Comparison of ENCODE assay signal across 10 cellular contexts in the genomic region with DNA sequence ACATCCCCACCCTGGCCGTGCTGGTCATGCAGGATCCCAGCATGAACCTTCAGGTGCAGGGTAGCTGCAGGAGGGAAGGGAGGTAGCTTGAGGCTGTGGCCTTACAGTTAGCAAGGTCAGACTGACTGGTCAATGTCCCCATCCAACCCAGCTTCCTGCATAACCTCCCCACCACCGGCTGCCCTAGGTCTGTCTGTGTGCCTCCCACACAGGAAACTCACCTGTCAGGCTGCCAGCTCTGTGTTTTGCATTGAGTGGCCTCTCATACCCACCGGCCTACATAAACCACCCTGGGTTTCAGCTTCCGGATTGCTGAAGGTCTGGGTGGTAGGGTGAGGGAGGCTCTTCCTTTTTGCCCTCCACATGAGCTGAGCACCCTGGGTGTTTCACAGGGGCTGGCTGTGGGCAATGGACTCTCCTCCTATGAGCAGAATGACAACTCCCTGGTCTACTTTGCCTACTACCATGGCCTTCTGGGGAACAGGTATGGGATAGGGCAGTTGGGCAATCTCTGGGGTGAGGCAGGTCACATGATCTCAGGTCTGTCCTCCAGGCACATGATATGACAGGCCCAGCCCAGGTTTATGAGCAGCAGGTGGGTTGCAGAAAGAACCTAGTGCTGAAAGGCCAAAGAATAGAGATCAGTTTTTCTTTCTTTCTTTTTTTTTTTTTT. TPM values are rescaled to one million over a fixed set of nuclear protein-coding genes. Genes with fewer than 3 reads are reported as not detected.
DNase-seq lines count a peak whose midpoint lies in the region; ATAC-seq and TF ChIP-seq lines count a peak whose summit lies in the region.
"Had no signal": no experiment of that assay in that cellular context is flagged by ENCODE, and none has a peak within 500 bp of the region (broad histone marks: within the 10 kb centered on the region; RNA-seq: fewer than 3 reads in every experiment).

No MANE protein-coding gene starts in this region.

- POLR2A ChIA-PET in SK-N-SH (lab: Yijun Ruan, JAX) (interaction anchor here (1.5 kb wide), 1 partner anchor 78 kb away, joined by 3 read pairs; no protein-coding TSS in a partner anchor), T-cell (lab: Charles Lee) (no interaction called here)

- peaks cover 22 to 40% (median 40%) of the 10 kb centered on the region in 3 donors for H3K4me1 Mint-ChIP-seq in T-cell
- peaks cover 18 to 34% of the 10 kb centered on the region in 2 donors for H3K4me1 Mint-ChIP-seq in effector memory CD8-positive, alpha-beta T cell (ENCODE audit: low read depth in 2 of 2)
- peaks cover 18% of the 10 kb centered on the region for H3K4me1 Mint-ChIP-seq in osteocyte (ENCODE audit: unreplicated experiment)

- no peaks in the 10 kb centered on the region for H3K9me2 ChIP-seq in SK-N-SH

- H3K36me3 ChIP-seq in SK-N-SH (replicated peaks in 1 of 2; ENCODE audit: control insufficient read depth in 1 of 2, insufficient read depth in 2 of 2, low read length in 1 of 2) = peaks cover 15 to 33% of the 10 kb centered on the region in 2 experiments

- no peak for TF ChIP-seq RAD21 in SK-N-SH (IDR thresholded peaks at IDR 0.05; ENCODE audit: low read length)

- no peak overlapping the region for H3K27ac ChIP-seq in SK-N-SH (ENCODE audit: low read depth in 2 of 2, low read length in 1 of 2)

- H4K20me1 ChIP-seq in SK-N-SH (ENCODE audit: insufficient read depth) = no peaks in the 10 kb centered on the region

- ATAC-seq in SK-N-SH treated with all-trans-retinoic acid at 6 μM for 48 hours (no peak), T-cell (replicated peaks in 1 of 4) (peak in 2 of 4 experiments; percentile 10 to 17)
- peak; percentile 61 for ATAC-seq in effector memory CD8-positive, alpha-beta T cell (replicated peaks)

- no peaks in the 10 kb centered on the region for H3K9me3 ChIP-seq in SK-N-SH

- CTCF ChIA-PET in SK-N-SH (lab: Yijun Ruan, JAX) (interaction anchor here (0.8 to 4.5 kb wide), 7 partner anchors 8 to 77 kb away, joined by 3 to 41 read pairs (median 6); a partner anchor contains a TSS), T-cell (lab: Charles Lee) (interaction anchor here (0.7 to 1.8 kb wide), 5 partner anchors 68 to 1739 kb away, joined by 3 to 6 read pairs (median 3); no protein-coding TSS in a partner anchor)

- H3K4me3 Mint-ChIP-seq in T-cell (peak overlapping the region; percentile 91 to 92 (median 92)), osteocyte (ENCODE audit: unreplicated experiment) (peak overlapping the region; percentile 88)
- peak overlapping the region; percentile 92 to 94 for H3K4me3 Mint-ChIP-seq in effector memory CD8-positive, alpha-beta T cell

- no peak for TF ChIP-seq CTCF in SK-N-SH (IDR thresholded peaks at IDR 0.05)
- no peak for TF ChIP-seq CTCF in osteocyte (IDR thresholded peaks at IDR 0.05)

- H3K79me2 ChIP-seq in SK-N-SH (ENCODE audit: insufficient read depth) = peaks cover 14% of the 10 kb centered on the region

- 73% methylated on average over 4 of the region's 4 CpGs for WGBS in SK-N-SH (ENCODE audit: low lambda C conversion rate)

- H3K4me1 ChIP-seq in SK-N-SH (ENCODE audit: control insufficient read depth in 1 of 2, insufficient read depth in 2 of 2, low read depth in 1 of 2, low read length in 1 of 2) = peaks cover 0 to 9% of the 10 kb centered on the region in 2 experiments; a peak in 2 of 4 replicates

- no peak for DNase-seq in SK-N-SH
- peak in 1 of 34 experiments; percentile 44 for DNase-seq in T-cell
- DNase-seq in effector memory CD8-positive, alpha-beta T cell = peak in 2 of 3 experiments; percentile 37 to 41
- DNase-seq in osteocyte (ENCODE audit: extremely low spot score, unreplicated experiment) = no peak
- no peak for DNase-seq in NCI-H1930 (lab: John Stamatoyannopoulos, UW)
- no peak for DNase-seq in NCI-H2107 (lab: John Stamatoyannopoulos, UW)
- DNase-seq in DMS 273 (lab: John Stamatoyannopoulos, UW; ENCODE audit: unreplicated experiment) = no peak
- DNase-seq: activated CD8-positive, alpha-beta memory T cell treated with anti-CD3 and anti-CD28 coated beads for 24 hours; NCI-H1417 had no signal

- H3K4me2 ChIP-seq in SK-N-SH = peak overlapping the region; percentile 94; the same call in 1 of the 2 replicates

- no peak overlapping the region for H2AFZ ChIP-seq in SK-N-SH (ENCODE audit: low read depth)

- no peak overlapping the region for H3K4me3 ChIP-seq in SK-N-SH (ENCODE audit: low read depth in 2 of 2, low read length in 1 of 2)

- H3K36me3 Mint-ChIP-seq in T-cell (peaks cover 14% of the 10 kb centered on the region), osteocyte (ENCODE audit: unreplicated experiment) (peaks cover 21% of the 10 kb centered on the region)
- peaks cover 31% of the 10 kb centered on the region for H3K36me3 Mint-ChIP-seq in effector memory CD8-positive, alpha-beta T cell (ENCODE audit: insufficient read depth)

- no peaks in the 10 kb centered on the region for H3K27me3 ChIP-seq in SK-N-SH (ENCODE audit: insufficient read depth)

- H3K9me3 Mint-ChIP-seq in T-cell (no peaks in the 10 kb centered on the region), osteocyte (ENCODE audit: unreplicated experiment) (no peaks in the 10 kb centered on the region)
- no peaks in the 10 kb centered on the region for H3K9me3 Mint-ChIP-seq in effector memory CD8-positive, alpha-beta T cell

- peaks cover 10% of the 10 kb centered on the region for H3F3A ChIP-seq in SK-N-SH (replicated peaks; ENCODE audit: insufficient read depth)

- H3K27me3 Mint-ChIP-seq in T-cell (no peaks in the 10 kb centered on the region), osteocyte (ENCODE audit: unreplicated experiment) (no peaks in the 10 kb centered on the region)
- H3K27me3 Mint-ChIP-seq in effector memory CD8-positive, alpha-beta T cell = no peaks in the 10 kb centered on the region

- H3K27ac Mint-ChIP-seq in T-cell (peak overlapping the region; percentile 80 to 85), osteocyte (ENCODE audit: unreplicated experiment) (no peak overlapping the region)
- peak overlapping the region; percentile 9 to 92 for H3K27ac Mint-ChIP-seq in effector memory CD8-positive, alpha-beta T cell

- H3K9ac ChIP-seq in SK-N-SH = no peak overlapping the region

- no peak for TF ChIP-seq EP300 in SK-N-SH (IDR thresholded peaks at IDR 0.05; ENCODE audit: borderline replicate concordance in 1 of 2, low read depth in 1 of 2, low read length in 1 of 2)

TF ChIP-seq in SK-N-SH, 30 proteins besides CTCF, POLR2A, EP300 and RAD21 (continues in another document):
- TF ChIP-seq EZH2phosphoT487 (IDR thresholded peaks at IDR 0.05; ENCODE audit: borderline replicate concordance, low read depth) (no peak), RXRA (IDR thresholded peaks at IDR 0.05; ENCODE audit: borderline replicate concordance, low read depth) (no peak), MXI1 (IDR thresholded peaks at IDR 0.05; ENCODE audit: low read depth, low read length) (no peak)

TF ChIP-seq in SK-N-SH treated with all-trans-retinoic acid at 6 μM for 48 hours, 23 proteins besides CTCF, POLR2A, EP300 and RAD21:
- TF ChIP-seq ZC3H10 (CRISPR knock-in tag; IDR thresholded peaks at IDR 0.05) (no peak), BACH2 (CRISPR knock-in tag; IDR thresholded peaks at IDR 0.05; ENCODE audit: borderline replicate concordance) (no peak), ZNF70 (CRISPR knock-in tag; IDR thresholded peaks at IDR 0.05) (no peak)

RNA-seq across cellular contexts. Expression of a gene that starts 1.8 kb away (rescaled TPM):
- 338 and 363 TPM in 2 replicates for polyA plus RNA-seq in SK-N-SH (2012; rRNA removed)
- 162 and 242 TPM in 2 replicates for polyA plus RNA-seq in SK-N-SH (2012; cell fraction: cytosol; rRNA removed)
- polyA plus RNA-seq in SK-N-SH (2012; cell fraction: nucleus; rRNA removed) = 656 and 683 TPM in 2 replicates
- total RNA-seq in T-cell (100 to 1,000 TPM in 1 of 5 donors, 10 to 100 TPM in 4; 55.5 to 101 (median 85.1) TPM), osteocyte (310 and 318 TPM in 2 replicates)

RNA-seq across cellular contexts. Expression of a gene that starts 2.0 kb away (rescaled TPM):
- polyA plus RNA-seq in SK-N-SH (2012; rRNA removed) = 3.5 and 4.7 TPM in 2 replicates
- 1.3 and 1.9 TPM in 2 replicates for polyA plus RNA-seq in SK-N-SH (2012; cell fraction: cytosol; rRNA removed)
- polyA plus RNA-seq in SK-N-SH (2012; cell fraction: nucleus; rRNA removed) = 21.3 and 22.3 TPM in 2 replicates
- 1 to 10 TPM; 3.1 to 6.9 (median 6.1) TPM for total RNA-seq in T-cell
- 7.3 and 7.4 TPM in 2 replicates for total RNA-seq in osteocyte

RNA-seq across cellular contexts. Expression of a gene that starts 5.5 kb away (rescaled TPM):
- 1.3 and 2.9 TPM in 2 replicates for polyA plus RNA-seq in SK-N-SH (2012; rRNA removed)
- polyA plus RNA-seq in SK-N-SH (2012; cell fraction: cytosol; rRNA removed) = 0.28 and 0.32 TPM in 2 replicates
- polyA plus RNA-seq in SK-N-SH (2012; cell fraction: nucleus; rRNA removed) = 13.5 and 18.1 TPM in 2 replicates
- total RNA-seq in T-cell = 1 to 10 TPM in 4 of 5 donors, under 1 TPM in 1; 0.68 to 4.6 (median 3.6) TPM
- 2.9 TPM in 2 replicates for total RNA-seq in osteocyte

RNA-seq across cellular contexts. Expression of a gene that starts 11.9 kb away (rescaled TPM):
- 1.8 and 2.8 TPM in 2 replicates for polyA plus RNA-seq in SK-N-SH (2012; rRNA removed)
- 1.1 and 1.3 TPM in 2 replicates for polyA plus RNA-seq in SK-N-SH (2012; cell fraction: cytosol; rRNA removed)
- 2.3 and 2.6 TPM in 2 replicates for polyA plus RNA-seq in SK-N-SH (2012; cell fraction: nucleus; rRNA removed)
- total RNA-seq in T-cell = 10 to 100 TPM in 3 of 5 donors, 1 to 10 TPM in 2; 8.3 to 17.2 (median 14.6) TPM
- 12.6 and 13.3 TPM in 2 replicates for total RNA-seq in osteocyte

RNA-seq across cellular contexts. Expression of a gene that starts 19.0 kb away (rescaled TPM):
- 114 and 154 TPM in 2 replicates for polyA plus RNA-seq in SK-N-SH (2012; rRNA removed)
- polyA plus RNA-seq in SK-N-SH (2012; cell fraction: cytosol; rRNA removed) = 68.2 and 102 TPM in 2 replicates
- 169 and 176 TPM in 2 replicates for polyA plus RNA-seq in SK-N-SH (2012; cell fraction: nucleus; rRNA removed)
- 1 to 10 TPM in 3 of 5 donors, under 1 TPM in 1, not detected in 1; 0.35 to 1.7 (median 1.4) TPM for total RNA-seq in T-cell
- 195 and 211 TPM in 2 replicates for total RNA-seq in osteocyte

Comparison
In these comparisons a context has a peak if more than half of its experiments do, and no peak if none do; other contexts are left out.
1. DNase-seq: peak in effector memory CD8-positive, alpha-beta T cell (2 of 3); none in SK-N-SH (single experiment), osteocyte (single experiment), NCI-H1930 (0 of 2), NCI-H2107 (single experiment) and DMS 273 (single experiment).
2. Peak in every context shown above with its lines, with median percentiles within 50 percentile points of each other: H3K4me3 Mint-ChIP-seq.